8 cellular contexts compared by ENCODE assay signal in genomic region chrX:47143894-47144625, GRCh38. TPM values are rescaled to one million over a fixed set of nuclear protein-coding genes. Genes with fewer than 3 reads are reported as not detected.
DNase-seq lines count a peak whose midpoint lies in the region; ATAC-seq, FAIRE-seq and TF ChIP-seq lines count a peak whose summit lies in the region.

No MANE protein-coding gene starts in this region.

- H3K9me3 ChIP-seq in OCI-LY1 (ENCODE audit: low read length) (no peaks in the 10 kb centered on the region), kidney (ENCODE audit: control insufficient read depth in 1 of 2, low read length in 2 of 2) (no peaks in the 10 kb centered on the region)

- FAIRE-seq in kidney (lab: Jason Lieb, UNC): no peak

- peak overlapping the region; percentile 93 for H3K9ac ChIP-seq in OCI-LY1 (ENCODE audit: low read length)
- H3K9ac ChIP-seq in kidney (ENCODE audit: low read length in 2 of 2): peak overlapping the region; percentile 73

- TF ChIP-seq CTCF in 22Rv1 (IDR thresholded peaks at IDR 0.05) (no peak), OCI-LY1 (IDR thresholded peaks at IDR 0.05; ENCODE audit: low read length) (no peak), cardiac fibroblast (IDR thresholded peaks at IDR 0.05; ENCODE audit: low read depth, low read length) (no peak), kidney (IDR thresholded peaks at IDR 0.05; ENCODE audit: borderline replicate concordance, extremely low read depth, insufficient read depth) (no peak)

- peak overlapping the region; percentile 92 for H3K4me3 ChIP-seq in OCI-LY1 (ENCODE audit: low read depth, low read length, poor library complexity, severe bottlenecking)
- peak overlapping the region; percentile 75 to 77 for H3K4me3 ChIP-seq in cardiac fibroblast (replicated peaks in 1 of 2; ENCODE audit: low read depth in 2 of 2, low read length in 2 of 2)
- H3K4me3 ChIP-seq in kidney (ENCODE audit: low read length in 2 of 2): peak overlapping the region; percentile 88 to 94

- H3K9me2 ChIP-seq in OCI-LY1 (ENCODE audit: low read depth, low read length): no peaks in the 10 kb centered on the region

- H3K36me3 ChIP-seq in OCI-LY1 (ENCODE audit: insufficient read depth, low read length): peaks cover 47% of the 10 kb centered on the region
- no peaks in the 10 kb centered on the region for H3K36me3 ChIP-seq in kidney (ENCODE audit: control insufficient read depth in 1 of 2, insufficient read depth in 2 of 2, low read length in 2 of 2)

- H3K4me1 ChIP-seq in OCI-LY1 (ENCODE audit: insufficient read depth, low read length, severe bottlenecking) (peaks cover 20% of the 10 kb centered on the region), kidney (ENCODE audit: control insufficient read depth in 1 of 2, insufficient read depth in 1 of 2, low read depth in 1 of 2, low read length in 2 of 2) (peaks cover 0 to 17% of the 10 kb centered on the region in 2 donors)

- peak overlapping the region; percentile 92 for H3K27ac ChIP-seq in 22Rv1
- H3K27ac ChIP-seq in OCI-LY1 (ENCODE audit: low read depth, low read length, poor library complexity, severe bottlenecking): peak overlapping the region; percentile 93
- peak overlapping the region; percentile 92 to 96 for H3K27ac ChIP-seq in kidney (ENCODE audit: low read depth in 2 of 2, low read length in 2 of 2)

- peak; percentile 6 for ATAC-seq in HG02884 (IDR thresholded peaks at IDR 0.05; ENCODE audit: unreplicated experiment)

- no peaks in the 10 kb centered on the region for H3F3A ChIP-seq in OCI-LY1 (ENCODE audit: insufficient read depth, low read length)

- no peaks in the 10 kb centered on the region for H3K27me3 ChIP-seq in OCI-LY1 (ENCODE audit: insufficient read depth, low read length)

- DNase-seq in GF-D8 (lab: John Stamatoyannopoulos, UW) (peak; percentile 2), cardiac fibroblast (ENCODE audit: low read depth in 2 of 2) (peak in 1 of 2 donors; percentile 45), kidney (peak; percentile 48), smooth muscle cell of the brain vasculature (ENCODE audit: low read depth, low spot score) (peak; percentile 6), NCI-H446 (lab: John Stamatoyannopoulos, UW) (no peak)

- peaks cover 48% of the 10 kb centered on the region for H3K79me2 ChIP-seq in OCI-LY1 (ENCODE audit: insufficient read depth, low read length)

- intact Hi-C loops in kidney (cut with DNase I): no loop called here

- no peak overlapping the region for H2AFZ ChIP-seq in OCI-LY1 (ENCODE audit: low read length)

- peak overlapping the region; percentile 97 for H3K4me2 ChIP-seq in OCI-LY1 (ENCODE audit: low read length)

- no peaks in the 10 kb centered on the region for H4K20me1 ChIP-seq in OCI-LY1 (ENCODE audit: insufficient read depth, low read length)

RNA-seq across cellular contexts. Expression of gene NDUFB11, which starts 0.4 kb away (rescaled TPM):
- 70.7 TPM for total RNA-seq in kidney
- 215 TPM for polyA plus RNA-seq in kidney (ENCODE audit: insufficient read depth, low read depth, low replicate concordance)

RNA-seq across cellular contexts. Expression of gene RBM10, which starts 1.0 kb away (rescaled TPM):
- 31.7 TPM for total RNA-seq in kidney
- 27.5 TPM for polyA plus RNA-seq in kidney (ENCODE audit: insufficient read depth, low read depth, low replicate concordance)

RNA-seq across cellular contexts. Expression of gene UBA1, which starts 49.6 kb away (rescaled TPM):
- total RNA-seq in kidney: 218 TPM
- polyA plus RNA-seq in kidney (ENCODE audit: insufficient read depth, low read depth, low replicate concordance): 155 TPM

Comparison
In these comparisons a context has a peak if more than half of its experiments do, and no peak if none do; other contexts are left out.
1. DNase-seq: peak in GF-D8 (single experiment), kidney (single experiment) and smooth muscle cell of the brain vasculature (single experiment); none in NCI-H446 (0 of 2).
2. Peak in every context shown above with its lines, with median percentiles within 50 percentile points of each other: H3K27ac ChIP-seq and H3K4me3 ChIP-seq.